In genomic region chr3:61927332-61927731, GRCh38 we compare ENCODE assay signal across 10 cellular contexts.
A peak's percentile ranks its signal among the peaks of the same experiment; 100 is the strongest.
DNase-seq lines count a peak whose midpoint lies in the region; ATAC-seq and TF ChIP-seq lines count a peak whose summit lies in the region.
"Had no signal": no experiment of that assay in that cellular context is flagged by ENCODE, and none has a peak within 500 bp of the region (broad histone marks: within the 10 kb centered on the region; RNA-seq: fewer than 3 reads in every experiment).

No MANE protein-coding gene starts in this region.

- H3K36me3 ChIP-seq in endodermal cell (ENCODE audit: control insufficient read depth, insufficient read depth, low read length), result no peaks in the 10 kb centered on the region
- H3K36me3 ChIP-seq in thyroid gland, result no peaks in the 10 kb centered on the region

- no peak overlapping the region for H3K27ac Mint-ChIP-seq in endodermal cell

- no peak for TF ChIP-seq POLR2A in thyroid gland (IDR thresholded peaks at IDR 0.05)

- no peaks in the 10 kb centered on the region for H3K9me3 Mint-ChIP-seq in endodermal cell

- H3K27me3 ChIP-seq in endodermal cell (ENCODE audit: control insufficient read depth, insufficient read depth, low read length, poor library complexity, severe bottlenecking) (no peaks in the 10 kb centered on the region), thyroid gland (no peaks in the 10 kb centered on the region)

- DNase-seq in LHCN-M2 (ENCODE audit: low read depth) (peak; percentile 72), endodermal cell (peak; percentile 42), lung microvascular endothelial cell (ENCODE audit: low read depth in 2 of 2) (peak; percentile 57 to 85), thyroid gland (peak; percentile 46 to 69), DMS79 (lab: John Stamatoyannopoulos, UW) (no peak)
- DNase-seq: activated CD4-positive, alpha-beta T cell treated with anti-CD3 and anti-CD28 coated beads for 1 hour; NCI-H510A treated with DMSO at 0.1 percent for 48 hours had no signal

- H3K9me3 ChIP-seq in endodermal cell (ENCODE audit: control insufficient read depth, low read length) (no peaks in the 10 kb centered on the region), thyroid gland (no peaks in the 10 kb centered on the region)

- H3K4me3 ChIP-seq in endodermal cell (ENCODE audit: low read length) (no peak overlapping the region), thyroid gland (replicated peaks in 1 of 3) (no peak overlapping the region)

- H3K36me3 Mint-ChIP-seq in endodermal cell (ENCODE audit: low read depth), result no peaks in the 10 kb centered on the region

- peaks cover 20% of the 10 kb centered on the region for H3K4me1 Mint-ChIP-seq in endodermal cell

- TF ChIP-seq CTCF in endodermal cell (conservative IDR thresholded peaks at IDR 0.05) (no peak), thyroid gland (IDR thresholded peaks at IDR 0.05) (no peak)

- no peaks in the 10 kb centered on the region for H3K27me3 Mint-ChIP-seq in endodermal cell (ENCODE audit: insufficient read depth)

- H3K27ac ChIP-seq in endodermal cell (ENCODE audit: low read depth, low read length) (no peak overlapping the region), thyroid gland (peak overlapping the region in 1 of 3 donors; percentile 60)

- H3K4me3 Mint-ChIP-seq in endodermal cell, result no peak overlapping the region

- ATAC-seq in GM18502 (IDR thresholded peaks at IDR 0.05; ENCODE audit: poor library complexity, unreplicated experiment) (no peak), HG03175 (IDR thresholded peaks at IDR 0.05; ENCODE audit: unreplicated experiment) (no peak), HG03097 (IDR thresholded peaks at IDR 0.05; ENCODE audit: low FRiP score, unreplicated experiment) (no peak)

- no peaks in the 10 kb centered on the region for H3K4me1 ChIP-seq in endodermal cell (ENCODE audit: control insufficient read depth, insufficient read depth, low read length)
- peaks cover 13 to 16% of the 10 kb centered on the region in 2 donors for H3K4me1 ChIP-seq in thyroid gland

- no peak overlapping the region for H3K9ac ChIP-seq in endodermal cell (ENCODE audit: extremely low read depth, low read length, poor library complexity, severe bottlenecking)

- WGBS in endodermal cell (ENCODE audit: insufficient coverage in 1 of 2, insufficient read length in 1 of 2), 2 experiments, result 95 to 100% methylated on average over 2 to 3 of the region's 3 CpGs
- 17 to 44% methylated on average over 3 of the region's 3 CpGs for WGBS in thyroid gland, 2 donors

- intact Hi-C loops in thyroid gland (cut with DNase I), result no loop called here
